In genomic region chr4:37268311-37268710, GRCh38 we compare ENCODE assay signal across 26 cellular contexts. TPM values are rescaled to one million over a fixed set of nuclear protein-coding genes. Genes with fewer than 3 reads are reported as not detected.
DNase-seq lines count a peak whose midpoint lies in the region; ATAC-seq, FAIRE-seq and TF ChIP-seq lines count a peak whose summit lies in the region.
"Had no signal": no experiment of that assay in that cellular context is flagged by ENCODE, and none has a peak within 500 bp of the region (broad histone marks: within the 10 kb centered on the region; RNA-seq: fewer than 3 reads in every experiment).

No MANE protein-coding gene starts in this region.

- BruUV-seq in HCT116 (replicated peaks; lab: Mats Ljungman, UMichigan): no TSS peak

- no peaks in the 10 kb centered on the region for H3K4me1 Mint-ChIP-seq in CD14-positive monocyte
- H3K4me1 Mint-ChIP-seq: IgD-negative memory B cell, T-cell had no signal

- no peak for DNase-seq in A549 (ENCODE audit: low read depth in 1 of 2, low spot score in 1 of 2)
- DNase-seq in HCT116 (ENCODE audit: low read depth, low spot score): no peak
- peak; percentile 34 for DNase-seq in OCI-M1 (lab: John Stamatoyannopoulos, UW)
- DNase-seq in epithelial cell of esophagus (ENCODE audit: low read depth): peak; percentile 18
- no peak for DNase-seq in CD14-positive monocyte (ENCODE audit: low spot score)
- no peak for DNase-seq in GM19240 (ENCODE audit: insufficient read length, low spot score)
- DNase-seq: ACHN, BE2C, DMS53, HFFc6, NCI-H1092 treated with DMSO at 0.1 percent for 48 hours, NCI-H1436, NCI-H2081 treated with DMSO at 0.1 percent for 48 hours, NCI-H2171, NCI-H226, NCI-H510A, NCI-H69, T-cell had no signal

- no peak for TF ChIP-seq RAD21 in A549 (conservative IDR thresholded peaks at IDR 0.05 in 1 of 2, IDR thresholded peaks at IDR 0.05 in 1 of 2)
- TF ChIP-seq RAD21 in HCT116 (IDR thresholded peaks at IDR 0.05; ENCODE audit: low read depth): no peak

- TF ChIP-seq CTCF in A549 (IDR thresholded peaks at IDR 0.05): no peak
- TF ChIP-seq CTCF in HCT116 (IDR thresholded peaks at IDR 0.05 in 2 of 3, conservative IDR thresholded peaks at IDR 0.05 in 1 of 3; ENCODE audit: borderline replicate concordance in 1 of 3, insufficient read depth in 1 of 3, low read depth in 2 of 3, low read length in 2 of 3): no peak
- no peak for TF ChIP-seq CTCF in epithelial cell of esophagus (IDR thresholded peaks at IDR 0.05; ENCODE audit: insufficient read depth, low read depth, low read length, missing control alignments)
- no peak for TF ChIP-seq CTCF in CD14-positive monocyte (IDR thresholded peaks at IDR 0.05)

- H3K4me3 Mint-ChIP-seq in CD14-positive monocyte: no peak overlapping the region
- H3K4me3 Mint-ChIP-seq: HFFc6, IgD-negative memory B cell, T-cell had no signal

- POLR2A ChIA-PET in A549 (lab: Yijun Ruan, JAX) (no interaction called here), HCT116 (lab: Charles Lee) (no interaction called here)

- RAD21 ChIA-PET in HCT116 (lab: Charles Lee; ENCODE audit: low non-redundant PET in 1 of 2, low total read pairs in 2 of 2, uncharacterized antibody in 2 of 2, unreplicated experiment in 2 of 2): no interaction called here

- no peaks in the 10 kb centered on the region for H4K20me1 ChIP-seq in HCT116 (ENCODE audit: insufficient read depth)

- FAIRE-seq in A549 (lab: Jason Lieb, UNC): no peak
- FAIRE-seq: H54, RCC 7860 had no signal

- CTCF ChIA-PET in A549 (lab: Yijun Ruan, JAX): no interaction called here
- CTCF ChIA-PET in HCT116 (lab: Charles Lee): no interaction called here

- intact Hi-C loops in HCT116 (cut with micrococcal nuclease) (no loop called here), CD14-positive monocyte (cut with micrococcal nuclease) (no loop called here)

- H3K9ac ChIP-seq in HCT116 (ENCODE audit: low read length): no peak overlapping the region

- H3K9me3 ChIP-seq in A549 (no peaks in the 10 kb centered on the region), HCT116 (ENCODE audit: control insufficient read depth in 1 of 2, insufficient read depth in 1 of 2, low read depth in 1 of 2, low read length in 2 of 2) (no peaks in the 10 kb centered on the region)
- H3K9me3 ChIP-seq: BE2C had no signal

- H3K27ac ChIP-seq in A549 (no peak overlapping the region), HCT116 (ENCODE audit: low read depth, low read length) (no peak overlapping the region)

- no peaks in the 10 kb centered on the region for H3K79me2 ChIP-seq in HCT116 (ENCODE audit: insufficient read depth, low read length)

- no peak overlapping the region for H3K27ac Mint-ChIP-seq in CD14-positive monocyte
- H3K27ac Mint-ChIP-seq: HFFc6, IgD-negative memory B cell, T-cell had no signal

- H3K36me3 Mint-ChIP-seq in CD14-positive monocyte: no peaks in the 10 kb centered on the region
- H3K36me3 Mint-ChIP-seq: IgD-negative memory B cell, T-cell had no signal

- H2AFZ ChIP-seq in HCT116 (ENCODE audit: low read depth, low read length, poor library complexity, severe bottlenecking): no peak overlapping the region

- no peaks in the 10 kb centered on the region for H3K9me2 ChIP-seq in HCT116 (ENCODE audit: insufficient read depth)

- no peaks in the 10 kb centered on the region for H3K4me1 ChIP-seq in A549
- no peaks in the 10 kb centered on the region for H3K4me1 ChIP-seq in HCT116 (ENCODE audit: control insufficient read depth in 1 of 2, insufficient read depth in 2 of 2, low read length in 2 of 2)
- H3K4me1 ChIP-seq: BE2C had no signal

- H3K4me3 ChIP-seq in A549 (no peak overlapping the region), HCT116 (replicated peaks in 1 of 2; ENCODE audit: low read depth in 1 of 2, low read length in 2 of 2) (no peak overlapping the region), epithelial cell of esophagus (ENCODE audit: low read length) (no peak overlapping the region)

- no peak for TF ChIP-seq EP300 in A549 (IDR thresholded peaks at IDR 0.05)

- no peak for TF ChIP-seq POLR2A in A549 (IDR thresholded peaks at IDR 0.05; ENCODE audit: low read length)
- no peak for TF ChIP-seq POLR2A in HCT116 (IDR thresholded peaks at IDR 0.05; ENCODE audit: borderline replicate concordance, extremely low read depth, insufficient read depth, insufficient read length)

- H3K9me3 Mint-ChIP-seq in CD14-positive monocyte: no peaks in the 10 kb centered on the region
- H3K9me3 Mint-ChIP-seq: IgD-negative memory B cell had no signal

- 5% methylated on average over 3 of the region's 3 CpGs for WGBS in A549 (ENCODE audit: missing lambda C conversion rate)

- no peaks in the 10 kb centered on the region for H3K36me3 ChIP-seq in HCT116 (ENCODE audit: control insufficient read depth in 1 of 2, insufficient read depth in 2 of 2, low read length in 2 of 2)
- H3K36me3 ChIP-seq: BE2C had no signal

- no peak overlapping the region for H3K4me2 ChIP-seq in A549
- no peak overlapping the region for H3K4me2 ChIP-seq in HCT116 (ENCODE audit: low read length)

- H3K27me3 Mint-ChIP-seq in CD14-positive monocyte (ENCODE audit: low read depth in 3 of 3): peaks cover 0 to 2% (median 0%) of the 10 kb centered on the region in 3 donors
- H3K27me3 Mint-ChIP-seq: IgD-negative memory B cell had no signal

- no peak for ATAC-seq in A549
- no peak for ATAC-seq in HCT116
- ATAC-seq in GM21528 (IDR thresholded peaks at IDR 0.05; ENCODE audit: low FRiP score, unreplicated experiment): no peak
- ATAC-seq: T-cell had no signal

- H3K27me3 ChIP-seq in HCT116 (ENCODE audit: insufficient read depth, low read length): no peaks in the 10 kb centered on the region
- H3K27me3 ChIP-seq: BE2C had no signal

TF ChIP-seq in A549, 52 proteins besides CTCF, POLR2A, EP300 and RAD21:
- TF ChIP-seq JUNB (IDR thresholded peaks at IDR 0.05) (no peak), REST (IDR thresholded peaks at IDR 0.05) (peak; percentile 68; the same call in 1 of the 2 replicates)

TF ChIP-seq in HCT116, 20 proteins besides CTCF, POLR2A, EP300 and RAD21:
- TF ChIP-seq REST (IDR thresholded peaks at IDR 0.05; ENCODE audit: low read depth) (peak; percentile 67), ELF1 (IDR thresholded peaks at IDR 0.05; ENCODE audit: borderline replicate concordance, low read depth) (no peak), ZNF274 (IDR thresholded peaks at IDR 0.05; ENCODE audit: low read depth, low read length) (no peak), FOSL1 (IDR thresholded peaks at IDR 0.05; ENCODE audit: low read depth) (no peak), JUND (IDR thresholded peaks at IDR 0.05) (no peak), YY1 (IDR thresholded peaks at IDR 0.05; ENCODE audit: extremely low read depth, insufficient replicate concordance, low read depth, low read length) (no peak), POLR2AphosphoS5 (IDR thresholded peaks at IDR 0.05; ENCODE audit: low read depth, low read length) (no peak)

RNA-seq across cellular contexts. Expression of gene NWD2, which starts 23.8 kb away (rescaled TPM):
- polyA plus RNA-seq in A549 (2011; rRNA removed) (not detected in 2 replicates), A549 (2017; fragmentation: RNase III; extraction: RNeasy Plus Mini Kit Qiagen cat#74134 plus additional on column Dnase treatment) (not detected in 3 replicates), CD14-positive monocyte (not detected)
- polyA plus RNA-seq in A549 (2012; cell fraction: cytosol; rRNA removed): not detected in 2 replicates
- not detected in 2 replicates for polyA plus RNA-seq in A549 (2012; cell fraction: nucleus; rRNA removed)
- polyA minus RNA-seq in A549 (2011; rRNA and poly(A)+ RNA removed): not detected in 2 replicates
- total RNA-seq in HCT116 (2021; ENCODE audit: unreplicated experiment): not detected
- polyA plus RNA-seq in HCT116 (2012): under 0.01 TPM in 1 of 2 replicates, not detected in the other
- total RNA-seq: Daoy; G401; HFFc6; OCI-LY7; T-cell; T-helper 2 cell treated with Interferon-gamma antibody and Interleukin-4, amounts not matched to agents 100 ng/mL and 5 ng/mL, for 36 hours had no signal
- polyA plus RNA-seq: IgD-negative memory B cell had no signal

Comparison
In these comparisons a context has a peak if more than half of its experiments do, and no peak if none do; other contexts are left out.
1. DNase-seq: peak in OCI-M1 (single experiment) and epithelial cell of esophagus (single experiment); none in A549 (0 of 2), HCT116 (single experiment), CD14-positive monocyte (single experiment) and GM19240 (single experiment).
2. Of the 6 proteins assayed by ChIP-seq in both A549 and HCT116: peak only in A549: none; only in HCT116: none; in both: REST; in neither: 5.